In genomic region chr2:176192351-176192750, GRCh38 we compare ENCODE assay signal across 2 cellular contexts.
TF ChIP-seq lines count a peak whose summit lies in the region.

No MANE protein-coding gene starts in this region.

TF ChIP-seq in HEK293, 187 proteins besides CTCF, POLR2A, EP300 and RAD21:
- TF ChIP-seq GLIS1 (tag by site-specific recombination; IDR thresholded peaks at IDR 0.05) (peak; percentile 49), ZNF184 (tag by site-specific recombination; IDR thresholded peaks at IDR 0.05) (no peak)
TF ChIP-seq in HEK293: peak in this region for 1.

TF ChIP-seq in H1, 55 proteins besides CTCF, POLR2A, EP300 and RAD21:
- 0 out of 2 replicates have a peak, but pooled peaks have one; percentile 24 for TF ChIP-seq SP1 (IDR thresholded peaks at IDR 0.05; ENCODE audit: low read depth, low read length)
- TF ChIP-seq NRF1 (IDR thresholded peaks at IDR 0.05; ENCODE audit: low read depth, low read length): no peak
- TF ChIP-seq NANOG (IDR thresholded peaks at IDR 0.05; ENCODE audit: insufficient read depth, low read depth, low read length, poor library complexity, severe bottlenecking): peak; percentile 85
- no peak for TF ChIP-seq HDAC2 (IDR thresholded peaks at IDR 0.05; ENCODE audit: borderline replicate concordance in 1 of 2, low read depth in 2 of 2, low read length in 2 of 2)
